ENCODE assay signal across 15 cellular contexts in the genomic region with DNA sequence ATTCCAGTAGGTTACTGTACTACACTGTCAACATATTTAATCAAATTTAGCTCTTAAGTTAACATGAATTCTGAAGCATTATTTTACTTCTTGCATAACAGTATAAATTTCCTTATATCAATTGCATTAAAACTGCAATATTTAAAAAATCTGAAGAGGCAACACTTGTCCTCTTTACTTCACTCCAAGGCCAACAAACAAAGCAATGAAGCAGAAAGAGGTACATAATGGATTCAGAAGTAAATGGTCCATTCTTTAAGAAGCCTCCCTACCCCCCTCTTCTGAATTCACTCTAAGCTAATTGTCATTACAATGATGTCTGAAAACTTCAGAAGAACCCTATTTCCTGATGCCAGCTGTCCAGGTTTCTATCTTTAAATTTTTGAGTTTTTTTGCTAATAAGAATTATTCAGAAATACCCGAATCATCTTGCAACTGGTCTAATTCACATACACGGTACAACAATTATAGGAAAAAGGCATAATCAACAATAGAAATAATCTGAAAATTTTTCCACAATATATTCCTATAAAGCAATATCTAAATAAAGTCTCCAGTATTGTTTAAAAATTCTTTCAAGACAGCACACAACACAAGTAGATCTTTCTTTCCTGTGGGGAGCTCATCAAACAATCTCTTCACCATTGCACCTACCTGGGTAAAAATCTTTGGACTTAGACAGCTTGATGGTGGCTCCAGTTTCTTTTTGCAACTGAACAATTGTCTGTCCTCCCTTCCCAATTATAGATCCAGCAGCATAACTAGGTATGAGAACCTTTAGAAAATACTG. TPM values are rescaled to one million over a fixed set of nuclear protein-coding genes. Genes with fewer than 3 reads are reported as not detected.
DNase-seq lines count a peak whose midpoint lies in the region; ATAC-seq and TF ChIP-seq lines count a peak whose summit lies in the region.
"Had no signal": no experiment of that assay in that cellular context is flagged by ENCODE, and none has a peak within 500 bp of the region (broad histone marks: within the 10 kb centered on the region; RNA-seq: fewer than 3 reads in every experiment).

No MANE protein-coding gene starts in this region.

- intact Hi-C loops in gastrocnemius medialis (cut with DNase I; ENCODE audit: low total_unique reads), result loop anchor here (10.0 kb wide), 1 partner anchor 250 kb away; no protein-coding TSS in a partner anchor

- H3K27me3 ChIP-seq in gastrocnemius medialis, result peaks cover 7 to 21% (median 7%) of the 10 kb centered on the region in 3 donors
- H3K27me3 ChIP-seq: gastroesophageal sphincter had no signal

- no peaks in the 10 kb centered on the region for H3K4me1 ChIP-seq in gastrocnemius medialis

- no peaks in the 10 kb centered on the region for H3K36me3 ChIP-seq in gastrocnemius medialis
- H3K36me3 ChIP-seq: gastroesophageal sphincter had no signal

- H3K27ac Mint-ChIP-seq in activated naive CD8-positive, alpha-beta T cell treated with anti-CD3 and anti-CD28 coated beads, Interleukin-2, amount 50 U/mL, for 24 hours, result no peak overlapping the region
- H3K27ac Mint-ChIP-seq: activated T-cell treated with anti-CD3 and anti-CD28 coated beads, Interleukin-2, amount 50 U/mL, for 72 hours; stimulated activated naive B cell treated with anti-CD40 and anti-IgM and Interleukin-4, amounts not matched to agents 10 μg/mL and 1 μg/mL and 100 μg/mL, for 72 hours had no signal

- H3K9me3 Mint-ChIP-seq in activated naive CD8-positive, alpha-beta T cell treated with anti-CD3 and anti-CD28 coated beads, Interleukin-2, amount 50 U/mL, for 24 hours, result no peaks in the 10 kb centered on the region

- DNase-seq in NCI-H146 treated with DMSO at 0.1 percent for 48 hours (lab: John Stamatoyannopoulos, UW; ENCODE audit: unreplicated experiment) (peak; percentile 28), iPS-NIHi11 (ENCODE audit: low spot score) (peak; percentile 6), gastrocnemius medialis (no peak), NCI-H1436 treated with DMSO at 0.1 percent for 48 hours (lab: John Stamatoyannopoulos, UW) (no peak), GOT3 (lab: John Stamatoyannopoulos, UW) (no peak)
- no peak for DNase-seq in activated naive CD8-positive, alpha-beta T cell treated with anti-CD3 and anti-CD28 coated beads, Interleukin-2, amount 50 U/mL, for 24 hours
- DNase-seq: activated CD4-positive, alpha-beta T cell treated with anti-CD3 and anti-CD28 coated beads, Interleukin-2, amount 50 U/mL, for 4 hours; activated T-cell treated with anti-CD3 and anti-CD28 coated beads, Interleukin-2, amount 50 U/mL, for 72 hours; amniotic stem cell; IMR-90; stimulated activated naive B cell treated with anti-CD40 and anti-IgM and Interleukin-4, amounts not matched to agents 10 μg/mL and 1 μg/mL and 100 μg/mL, for 72 hours had no signal

- in situ Hi-C loops in gastrocnemius medialis (cut with MboI; ENCODE audit: low sequenced_read_pairs in 4 of 4), result no loop called here

- no peak for TF ChIP-seq CTCF in gastrocnemius medialis (IDR thresholded peaks at IDR 0.05 in 4 of 5, conservative IDR thresholded peaks at IDR 0.05 in 1 of 5)

- no peak overlapping the region for H3K4me3 Mint-ChIP-seq in activated naive CD8-positive, alpha-beta T cell treated with anti-CD3 and anti-CD28 coated beads, Interleukin-2, amount 50 U/mL, for 24 hours
- H3K4me3 Mint-ChIP-seq: activated T-cell treated with anti-CD3 and anti-CD28 coated beads, Interleukin-2, amount 50 U/mL, for 72 hours; stimulated activated naive B cell treated with anti-CD40 and anti-IgM and Interleukin-4, amounts not matched to agents 10 μg/mL and 1 μg/mL and 100 μg/mL, for 72 hours had no signal

- peaks cover 31% of the 10 kb centered on the region for H3K27me3 Mint-ChIP-seq in activated naive CD8-positive, alpha-beta T cell treated with anti-CD3 and anti-CD28 coated beads, Interleukin-2, amount 50 U/mL, for 24 hours

- TF ChIP-seq POLR2A in gastrocnemius medialis (IDR thresholded peaks at IDR 0.05), result no peak

- H3K27ac ChIP-seq in angular gyrus (ENCODE audit: low read depth, low read length) (peak overlapping the region; percentile 35), gastrocnemius medialis (peak overlapping the region in 3 of 4 donors; percentile 0 to 62 (median 5))
- H3K27ac ChIP-seq: C4-2B had no signal

- peak overlapping the region in 3 of 4 donors; percentile 51 to 64 (median 59) for H3K4me3 ChIP-seq in gastrocnemius medialis

- no peaks in the 10 kb centered on the region for H3K9me3 ChIP-seq in gastrocnemius medialis
- H3K9me3 ChIP-seq: gastroesophageal sphincter had no signal

- no peak for ATAC-seq in gastrocnemius medialis
- no peak for ATAC-seq in activated naive CD8-positive, alpha-beta T cell treated with anti-CD3 and anti-CD28 coated beads, Interleukin-2, amount 50 U/mL, for 24 hours
- ATAC-seq in HG03439 (IDR thresholded peaks at IDR 0.05; ENCODE audit: unreplicated experiment), result no peak
- ATAC-seq: activated T-cell treated with anti-CD3 and anti-CD28 coated beads, Interleukin-2, amount 50 U/mL, for 72 hours; gastroesophageal sphincter; stimulated activated naive B cell treated with anti-CD40 and anti-IgM and Interleukin-4, amounts not matched to agents 10 μg/mL and 1 μg/mL and 100 μg/mL, for 72 hours had no signal

- no peaks in the 10 kb centered on the region for H3K36me3 Mint-ChIP-seq in activated naive CD8-positive, alpha-beta T cell treated with anti-CD3 and anti-CD28 coated beads, Interleukin-2, amount 50 U/mL, for 24 hours (ENCODE audit: low read depth)
- H3K36me3 Mint-ChIP-seq: stimulated activated naive B cell treated with anti-CD40 and anti-IgM and Interleukin-4, amounts not matched to agents 10 μg/mL and 1 μg/mL and 100 μg/mL, for 72 hours had no signal

- peaks cover 2% of the 10 kb centered on the region for H3K4me1 Mint-ChIP-seq in activated naive CD8-positive, alpha-beta T cell treated with anti-CD3 and anti-CD28 coated beads, Interleukin-2, amount 50 U/mL, for 24 hours

RNA-seq across cellular contexts. Expression of gene NOVA1, which starts 2.9 kb away (rescaled TPM):
- 10 to 100 TPM in 1 of 4 donors, 1 to 10 TPM in 3; 2.7 to 10.2 (median 4.6) TPM for total RNA-seq in gastrocnemius medialis

Comparison
In these comparisons a context has a peak if more than half of its experiments do, and no peak if none do; other contexts are left out.
1. DNase-seq: peak in NCI-H146 treated with DMSO at 0.1 percent for 48 hours (single experiment) and iPS-NIHi11 (single experiment); none in gastrocnemius medialis (0 of 2), activated naive CD8-positive, alpha-beta T cell treated with anti-CD3 and anti-CD28 coated beads, Interleukin-2, amount 50 U/mL, for 24 hours (single experiment), NCI-H1436 treated with DMSO at 0.1 percent for 48 hours (single experiment) and GOT3 (single experiment).